ENCODE assay signal across 7 cellular contexts in genomic region chr1:7783178-7783711, GRCh38.
DNase-seq lines count a peak whose midpoint lies in the region; ATAC-seq and TF ChIP-seq lines count a peak whose summit lies in the region.

No MANE protein-coding gene starts in this region.

- ATAC-seq in HG02678 (IDR thresholded peaks at IDR 0.05; ENCODE audit: unreplicated experiment), result no peak

- DNase-seq in EH (ENCODE audit: low read depth) (peak; percentile 77), SKM-1 (lab: John Stamatoyannopoulos, UW; ENCODE audit: unreplicated experiment) (peak; percentile 28), coronary artery (ENCODE audit: low spot score) (peak; percentile 84), left kidney (ENCODE audit: low read depth, low spot score) (peak; percentile 82)
- DNase-seq in stimulated activated CD8-positive, alpha-beta memory T cell treated with anti-CD3 and anti-CD28 coated beads, Interleukin-2, amount 100 ng/mL, for 48 hours (ENCODE audit: low read depth in 2 of 2), result peak; percentile 18 to 23

- H3K4me3 ChIP-seq in coronary artery, result peak overlapping the region; percentile 89

- no peak for TF ChIP-seq RAD21 in Ishikawa (IDR thresholded peaks at IDR 0.05; ENCODE audit: low read depth)

- TF ChIP-seq CTCF in coronary artery (IDR thresholded peaks at IDR 0.05), result no peak

- H3K27ac ChIP-seq in coronary artery, result peak overlapping the region; percentile 72 to 97

- TF ChIP-seq EP300 in Ishikawa (IDR thresholded peaks at IDR 0.05; ENCODE audit: borderline replicate concordance), result no peak

TF ChIP-seq in Ishikawa, 13 proteins besides CTCF, POLR2A, EP300 and RAD21:
- TF ChIP-seq NFIC (IDR thresholded peaks at IDR 0.05), result 0 out of 2 replicates have a peak, but pooled peaks have one; percentile 7
- no peak for TF ChIP-seq YY1 (IDR thresholded peaks at IDR 0.05; ENCODE audit: low read depth)

Comparison
In these comparisons a context has a peak if more than half of its experiments do, and no peak if none do; other contexts are left out.
1. DNase-seq: peak in every context shown above with its lines; median percentile 84 in coronary artery; 82 in left kidney; 77 in EH; 28 in SKM-1; 20 in stimulated activated CD8-positive, alpha-beta memory T cell treated with anti-CD3 and anti-CD28 coated beads, Interleukin-2, amount 100 ng/mL, for 48 hours.